ENCODE assay signal across 9 cellular contexts in genomic region chrX:120380699-120381098, GRCh38. TPM values are rescaled to one million over a fixed set of nuclear protein-coding genes. Genes with fewer than 3 reads are reported as not detected.
DNase-seq lines count a peak whose midpoint lies in the region; ATAC-seq, FAIRE-seq and TF ChIP-seq lines count a peak whose summit lies in the region.
"Had no signal": no experiment of that assay in that cellular context is flagged by ENCODE, and none has a peak within 500 bp of the region (broad histone marks: within the 10 kb centered on the region; RNA-seq: fewer than 3 reads in every experiment).

No MANE protein-coding gene starts in this region.

- CTCF ChIA-PET in PC-9 (lab: Charles Lee) (no interaction called here), endothelial cell of umbilical vein (lab: Charles Lee) (interaction anchor here (0.6 to 2.7 kb wide), 10 partner anchors 8 to 105 kb away, joined by 3 to 25 read pairs (median 4); no protein-coding TSS in a partner anchor)

- no peak overlapping the region for H3K9ac ChIP-seq in endothelial cell of umbilical vein (replicated peaks; ENCODE audit: extremely low read depth, insufficient read depth, low read length)

- H3K27me3 ChIP-seq in PC-9 (ENCODE audit: insufficient read depth, low read depth): peaks cover 23% of the 10 kb centered on the region; the same call in 1 of the 2 replicates
- peaks cover 3 to 5% of the 10 kb centered on the region in 2 experiments for H3K27me3 ChIP-seq in endothelial cell of umbilical vein (ENCODE audit: control insufficient read depth in 2 of 2, insufficient read depth in 2 of 2, low read length in 2 of 2)
- no peaks in the 10 kb centered on the region for H3K27me3 ChIP-seq in upper lobe of right lung
- no peaks in the 10 kb centered on the region for H3K27me3 ChIP-seq in tibial artery

- H3K4me3 ChIP-seq in PC-9 (no peak overlapping the region), endothelial cell of umbilical vein (replicated peaks in 1 of 3; ENCODE audit: insufficient read depth in 1 of 3, low read depth in 1 of 3, low read length in 3 of 3) (no peak overlapping the region), upper lobe of right lung (no peak overlapping the region), tibial artery (no peak overlapping the region)

- no peaks in the 10 kb centered on the region for H3K9me2 ChIP-seq in PC-9 (ENCODE audit: insufficient read depth)

- no peak overlapping the region for H3K4me2 ChIP-seq in PC-9
- H3K4me2 ChIP-seq in endothelial cell of umbilical vein (ENCODE audit: insufficient read depth, low read length): no peak overlapping the region

- no peak for FAIRE-seq in endothelial cell of umbilical vein (lab: Jason Lieb, UNC)
- FAIRE-seq: A204.1 had no signal

- ATAC-seq in HG02759 (IDR thresholded peaks at IDR 0.05; ENCODE audit: unreplicated experiment): peak; percentile 62
- peak; percentile 41 for ATAC-seq in upper lobe of right lung

- H4K20me1 ChIP-seq in PC-9 (ENCODE audit: insufficient read depth): no peaks in the 10 kb centered on the region
- H4K20me1 ChIP-seq in endothelial cell of umbilical vein (replicated peaks; ENCODE audit: control insufficient read depth, extremely low read depth, insufficient read depth, low read length): no peaks in the 10 kb centered on the region

- POLR2A ChIA-PET in PC-9 (lab: Charles Lee; ENCODE audit: unreplicated experiment) (interaction anchor here (0.7 kb wide), 1 partner anchor 181 kb away, joined by 5 read pairs; no protein-coding TSS in a partner anchor), endothelial cell of umbilical vein (lab: Charles Lee) (no interaction called here)

- no peaks in the 10 kb centered on the region for H3F3A ChIP-seq in PC-9 (ENCODE audit: insufficient read depth, low read depth)

- DNase-seq in NCI-H1092 treated with DMSO at 0.1 percent for 48 hours (lab: John Stamatoyannopoulos, UW) (peak; percentile 6), NCI-H1092 (lab: John Stamatoyannopoulos, UW) (no peak), PC-9 (peak in 1 of 2 experiments; percentile 40), endothelial cell of umbilical vein (ENCODE audit: low read depth, low spot score) (peak; percentile 2), upper lobe of right lung (no peak), posterior vena cava (ENCODE audit: low spot score) (no peak), tibial artery (no peak)

- dilution Hi-C loops in endothelial cell of umbilical vein (cut with MboI; ENCODE audit: extremely low pct_ligation_motif_present, low sequenced_read_pairs): no loop called here

- peak; percentile 67 for TF ChIP-seq CTCF in PC-9 (conservative IDR thresholded peaks at IDR 0.05)
- peak; percentile 15 to 23 for TF ChIP-seq CTCF in endothelial cell of umbilical vein (IDR thresholded peaks at IDR 0.05; ENCODE audit: extremely low read depth in 1 of 2, insufficient read depth in 1 of 2, low read depth in 1 of 2, low read length in 2 of 2)
- peak; percentile 30 for TF ChIP-seq CTCF in upper lobe of right lung (IDR thresholded peaks at IDR 0.05)
- no peak for TF ChIP-seq CTCF in tibial artery (IDR thresholded peaks at IDR 0.05)

- H3K4me1 ChIP-seq in PC-9 (replicated peaks; ENCODE audit: insufficient read depth): no peaks in the 10 kb centered on the region
- H3K4me1 ChIP-seq in endothelial cell of umbilical vein (ENCODE audit: control insufficient read depth, extremely low read depth, insufficient read depth, low read length): no peaks in the 10 kb centered on the region
- H3K4me1 ChIP-seq in upper lobe of right lung: no peaks in the 10 kb centered on the region
- no peaks in the 10 kb centered on the region for H3K4me1 ChIP-seq in tibial artery

- intact Hi-C loops in PC-9 (cut with micrococcal nuclease; ENCODE audit: unreplicated experiment): loop anchor here (5.0 kb wide), 1 partner anchor 107 kb away; no protein-coding TSS in a partner anchor
- intact Hi-C loops in endothelial cell of umbilical vein (cut with micrococcal nuclease): loop anchor here (1.0 to 5.0 kb wide), 2 partner anchors 72 to 95 kb away; no protein-coding TSS in a partner anchor
- intact Hi-C loops in upper lobe of right lung (cut with DNase I): no loop called here
- intact Hi-C loops in posterior vena cava (cut with DNase I): no loop called here
- intact Hi-C loops in tibial artery (cut with DNase I; ENCODE audit: low total_unique reads): no loop called here

- H3K9me1 ChIP-seq in endothelial cell of umbilical vein (replicated peaks; ENCODE audit: control insufficient read depth, extremely low read depth, insufficient read depth, low read length): no peaks in the 10 kb centered on the region

- no peak overlapping the region for H2AFZ ChIP-seq in PC-9
- H2AFZ ChIP-seq in endothelial cell of umbilical vein (ENCODE audit: low read depth, low read length): no peak overlapping the region

- BruUV-seq in PC-9 (replicated peaks; lab: Mats Ljungman, UMichigan): no TSS peak
- BruUV-seq in endothelial cell of umbilical vein (replicated peaks; lab: Mats Ljungman, UMichigan): no TSS peak

- H3K9me3 ChIP-seq in PC-9 (ENCODE audit: insufficient read depth, low read depth) (no peaks in the 10 kb centered on the region), endothelial cell of umbilical vein (replicated peaks; ENCODE audit: control insufficient read depth, insufficient read depth, low read length) (no peaks in the 10 kb centered on the region), upper lobe of right lung (no peaks in the 10 kb centered on the region), tibial artery (no peaks in the 10 kb centered on the region)

- no peaks in the 10 kb centered on the region for H3K36me3 ChIP-seq in PC-9 (ENCODE audit: low read depth)
- H3K36me3 ChIP-seq in endothelial cell of umbilical vein (ENCODE audit: control insufficient read depth in 2 of 2, extremely low read depth in 1 of 2, insufficient read depth in 2 of 2, low read length in 2 of 2): no peaks in the 10 kb centered on the region
- no peaks in the 10 kb centered on the region for H3K36me3 ChIP-seq in upper lobe of right lung
- no peaks in the 10 kb centered on the region for H3K36me3 ChIP-seq in tibial artery

- H3K79me2 ChIP-seq in PC-9 (ENCODE audit: low read depth) (no peaks in the 10 kb centered on the region), endothelial cell of umbilical vein (ENCODE audit: control insufficient read depth, insufficient read depth, low read length) (no peaks in the 10 kb centered on the region)

- H3K27ac ChIP-seq in PC-9 (no peak overlapping the region), endothelial cell of umbilical vein (ENCODE audit: insufficient read depth, low read depth, low read length) (no peak overlapping the region), upper lobe of right lung (no peak overlapping the region), tibial artery (no peak overlapping the region)

- no peak for TF ChIP-seq POLR2A in endothelial cell of umbilical vein (IDR thresholded peaks at IDR 0.05; ENCODE audit: low read depth, low read length)

TF ChIP-seq in endothelial cell of umbilical vein, 7 proteins besides CTCF, POLR2A, EP300 and RAD21:
- TF ChIP-seq EZH2 (IDR thresholded peaks at IDR 0.05; ENCODE audit: borderline replicate concordance, low read depth, low read length, severe bottlenecking) (no peak), MYC (IDR thresholded peaks at IDR 0.05; ENCODE audit: low read depth, low read length) (no peak), MAX (IDR thresholded peaks at IDR 0.05; ENCODE audit: insufficient read depth, insufficient read length) (no peak), FOS (IDR thresholded peaks at IDR 0.05; ENCODE audit: borderline replicate concordance, insufficient read depth, low read length) (no peak), GATA2 (IDR thresholded peaks at IDR 0.05; ENCODE audit: insufficient read depth, insufficient read length, low read depth, low read length) (no peak), POLR2AphosphoS5 (IDR thresholded peaks at IDR 0.05; ENCODE audit: insufficient read depth, low read depth, low read length) (no peak), JUN (IDR thresholded peaks at IDR 0.05; ENCODE audit: borderline replicate concordance, insufficient read depth, insufficient read length, low read depth) (no peak)

RNA-seq across cellular contexts. Expression of gene ATP1B4, which starts 18.8 kb away (rescaled TPM):
- total RNA-seq in PC-9 (2021): not detected in 2 replicates
- not detected in 2 replicates for total RNA-seq in endothelial cell of umbilical vein
- not detected in 2 replicates for polyA plus RNA-seq in endothelial cell of umbilical vein
- not detected in 2 replicates for polyA plus RNA-seq in endothelial cell of umbilical vein (2011; cell fraction: cytosol; rRNA removed)
- polyA plus RNA-seq in endothelial cell of umbilical vein (2011; cell fraction: nucleus; rRNA removed): not detected in 2 replicates
- polyA plus RNA-seq in endothelial cell of umbilical vein (2012): not detected in 2 replicates
- polyA minus RNA-seq in endothelial cell of umbilical vein: not detected in 2 replicates
- not detected for polyA minus RNA-seq in endothelial cell of umbilical vein (2011; cell fraction: cytosol; rRNA and poly(A)+ RNA removed)
- polyA minus RNA-seq in endothelial cell of umbilical vein (2011; cell fraction: nucleus; rRNA and poly(A)+ RNA removed): not detected in 2 replicates
- total RNA-seq in upper lobe of right lung: not detected
- not detected for total RNA-seq in posterior vena cava

Comparison
In these comparisons a context has a peak if more than half of its experiments do, and no peak if none do; other contexts are left out.
1. DNase-seq: peak in NCI-H1092 treated with DMSO at 0.1 percent for 48 hours (single experiment) and endothelial cell of umbilical vein (single experiment); none in NCI-H1092 (single experiment), upper lobe of right lung (single experiment), posterior vena cava (single experiment) and tibial artery (0 of 2).
2. CTCF ChIP-seq: peak in PC-9 (single experiment), endothelial cell of umbilical vein (2 of 2) and upper lobe of right lung (single experiment); none in tibial artery (0 of 2).
3. intact Hi-C loops: an anchor here in PC-9 (5.0 kb wide) and endothelial cell of umbilical vein (1.0 to 5.0 kb wide); none called in upper lobe of right lung, posterior vena cava and tibial artery.